ENCODE assay signal across 13 cellular contexts in the genomic region with DNA sequence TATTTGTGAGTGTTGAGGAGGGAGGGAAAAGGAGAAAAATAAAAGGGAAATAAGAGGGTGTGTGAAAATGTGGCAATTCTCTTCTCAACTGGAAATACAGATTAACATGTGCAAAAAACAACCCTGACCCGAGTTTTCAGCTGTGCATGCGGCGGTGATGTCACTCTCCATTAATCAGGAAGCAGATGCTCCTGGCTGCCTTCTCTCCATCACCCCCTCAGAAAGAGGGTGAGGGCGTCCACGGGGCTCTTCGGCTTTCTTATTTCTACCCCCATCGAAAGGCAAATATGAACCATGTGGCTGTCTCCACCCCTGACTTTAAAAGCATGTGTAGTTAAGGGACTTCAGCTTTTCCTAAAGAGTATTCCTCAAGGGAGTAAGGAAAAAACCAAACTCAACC.
DNase-seq lines count a peak whose midpoint lies in the region; ATAC-seq and TF ChIP-seq lines count a peak whose summit lies in the region.
"Had no signal": no experiment of that assay in that cellular context is flagged by ENCODE, and none has a peak within 500 bp of the region (broad histone marks: within the 10 kb centered on the region; RNA-seq: fewer than 3 reads in every experiment).

No MANE protein-coding gene starts in this region.

- TF ChIP-seq RAD21 in IMR-90 (IDR thresholded peaks at IDR 0.05; ENCODE audit: low read length) (no peak), neural cell (conservative IDR thresholded peaks at IDR 0.05) (no peak)

- no CpG with 5 or more reads among the region's 7 CpGs for WGBS in IMR-90 (ENCODE audit: extremely low coverage in 2 of 2, insufficient read length in 1 of 2), 2 experiments
- 18 to 37% (median 23%) methylated on average over 7 of the region's 7 CpGs for WGBS in adrenal gland, 4 donors
- WGBS in thyroid gland, 2 donors: 58 to 66% methylated on average over 7 of the region's 7 CpGs

- no peak overlapping the region for H2AFZ ChIP-seq in IMR-90 (replicated peaks; ENCODE audit: low read length, poor library complexity)
- no peak overlapping the region for H2AFZ ChIP-seq in neural cell (ENCODE audit: low read depth, low read length)

- H2AK9ac ChIP-seq in IMR-90 (replicated peaks; ENCODE audit: low read depth, low read length, poor library complexity): no peak overlapping the region

- H3K9ac ChIP-seq in IMR-90 (ENCODE audit: low read depth, low read length) (no peak overlapping the region), neural cell (ENCODE audit: low read length) (no peak overlapping the region)
- H3K9ac ChIP-seq: KMS-11 had no signal

- no peaks in the 10 kb centered on the region for H3K9me1 ChIP-seq in IMR-90 (ENCODE audit: insufficient read depth, low read length)

- no peak overlapping the region for H3K14ac ChIP-seq in IMR-90 (replicated peaks; ENCODE audit: low read depth, low read length)

- intact Hi-C loops in IMR-90 (cut with micrococcal nuclease) (no loop called here), adrenal gland (cut with DNase I) (no loop called here), thyroid gland (cut with DNase I) (no loop called here)

- no peaks in the 10 kb centered on the region for H3K36me3 ChIP-seq in IMR-90 (ENCODE audit: control insufficient read depth, insufficient read depth, low read length)
- no peaks in the 10 kb centered on the region for H3K36me3 ChIP-seq in adrenal gland (replicated peaks in 1 of 2)
- H3K36me3 ChIP-seq in neural cell (ENCODE audit: insufficient read depth, low read length): no peaks in the 10 kb centered on the region
- no peaks in the 10 kb centered on the region for H3K36me3 ChIP-seq in thyroid gland
- H3K36me3 ChIP-seq: suprapubic skin had no signal

- no peak overlapping the region for H3K23ac ChIP-seq in IMR-90 (ENCODE audit: low read depth, low read length)

- H3K9me3 ChIP-seq in IMR-90 (ENCODE audit: control insufficient read depth, insufficient read depth, low read length) (no peaks in the 10 kb centered on the region), adrenal gland (replicated peaks in 1 of 3) (no peaks in the 10 kb centered on the region), neural cell (ENCODE audit: low read length) (no peaks in the 10 kb centered on the region), thyroid gland (no peaks in the 10 kb centered on the region)
- H3K9me3 ChIP-seq: Caco-2, suprapubic skin had no signal

- peaks cover 5% of the 10 kb centered on the region for H3K27me3 Mint-ChIP-seq in osteocyte (ENCODE audit: unreplicated experiment)
- H3K27me3 Mint-ChIP-seq: activated B cell treated with CpG ODN at 0.5 μM for 24 hours had no signal

- no TSS peak for BruUV-seq in IMR-90 (replicated peaks; lab: Mats Ljungman, UMichigan)

- no peak overlapping the region for H2BK20ac ChIP-seq in IMR-90 (ENCODE audit: low read depth, low read length)

- no peak for TF ChIP-seq EP300 in neural cell (conservative IDR thresholded peaks at IDR 0.05; ENCODE audit: poor library complexity, severe bottlenecking)

- H3K4me1 Mint-ChIP-seq in osteocyte (ENCODE audit: unreplicated experiment): no peaks in the 10 kb centered on the region
- H3K4me1 Mint-ChIP-seq: activated B cell treated with CpG ODN at 0.5 μM for 24 hours, natural killer cell had no signal

- no peaks in the 10 kb centered on the region for H3F3A ChIP-seq in neural cell (ENCODE audit: insufficient read depth, low read length, poor library complexity, severe bottlenecking)

- H3K4me3 ChIP-seq in IMR-90 (ENCODE audit: insufficient read depth, low read depth, low read length): no peak overlapping the region
- no peak overlapping the region for H3K4me3 ChIP-seq in adrenal gland
- H3K4me3 ChIP-seq in neural cell (ENCODE audit: low read length): no peak overlapping the region
- H3K4me3 ChIP-seq in thyroid gland (replicated peaks in 1 of 3): no peak overlapping the region
- H3K4me3 ChIP-seq: SK-N-MC, suprapubic skin had no signal

- DNase-seq in IMR-90: peak; percentile 48
- DNase-seq in NCI-H2081 treated with DMSO at 0.1 percent for 48 hours (lab: John Stamatoyannopoulos, UW): peak; percentile 39
- DNase-seq in adrenal gland: peak; percentile 42 to 80 (median 59)
- no peak for DNase-seq in osteocyte (ENCODE audit: extremely low spot score, unreplicated experiment)
- no peak for DNase-seq in thyroid gland
- DNase-seq in Ammon's horn (ENCODE audit: low spot score): no peak
- DNase-seq: activated B cell treated with CpG ODN at 0.5 μM for 24 hours, Caco-2, natural killer cell had no signal

- dilution Hi-C loops in IMR-90 (cut with HindIII; ENCODE audit: low sequenced_read_pairs, unreplicated experiment): no loop called here

- no peak overlapping the region for H3K56ac ChIP-seq in IMR-90 (ENCODE audit: extremely low read depth, insufficient read depth, low read length)

- H3K27ac Mint-ChIP-seq in osteocyte (ENCODE audit: unreplicated experiment): no peak overlapping the region
- H3K27ac Mint-ChIP-seq: activated B cell treated with CpG ODN at 0.5 μM for 24 hours, natural killer cell had no signal

- in situ Hi-C loops in IMR-90 (cut with MboI; ENCODE audit: low sequenced_read_pairs): no loop called here

- no peak overlapping the region for H2BK15ac ChIP-seq in IMR-90 (ENCODE audit: low read depth, low read length)

- no peaks in the 10 kb centered on the region for H3K79me1 ChIP-seq in IMR-90 (ENCODE audit: low read depth in 1 of 2, low read length in 2 of 2)

- TF ChIP-seq POLR2A in IMR-90 (IDR thresholded peaks at IDR 0.05; ENCODE audit: low read depth, low read length) (no peak), adrenal gland (IDR thresholded peaks at IDR 0.05) (no peak), thyroid gland (IDR thresholded peaks at IDR 0.05) (no peak)

- no peak overlapping the region for H3K4ac ChIP-seq in IMR-90 (ENCODE audit: low read depth, low read length)

- CTCF ChIA-PET in IMR-90 (lab: Yijun Ruan, JAX): no interaction called here

- no peaks in the 10 kb centered on the region for H4K20me1 ChIP-seq in IMR-90 (ENCODE audit: insufficient read depth, low read length)
- H4K20me1 ChIP-seq in neural cell (ENCODE audit: insufficient read depth): no peaks in the 10 kb centered on the region

- H3K27me3 ChIP-seq in IMR-90 (ENCODE audit: control insufficient read depth, insufficient read depth, low read length): no peaks in the 10 kb centered on the region
- H3K27me3 ChIP-seq in adrenal gland: no peaks in the 10 kb centered on the region
- no peaks in the 10 kb centered on the region for H3K27me3 ChIP-seq in neural cell (ENCODE audit: insufficient read depth, low read depth, low read length)
- H3K27me3 ChIP-seq in thyroid gland: no peaks in the 10 kb centered on the region
- H3K27me3 ChIP-seq: suprapubic skin had no signal

- TF ChIP-seq CTCF in IMR-90 (conservative IDR thresholded peaks at IDR 0.05; ENCODE audit: low read depth, low read length): no peak
- TF ChIP-seq CTCF in adrenal gland (IDR thresholded peaks at IDR 0.05): no peak
- no peak for TF ChIP-seq CTCF in neural cell (IDR thresholded peaks at IDR 0.05; ENCODE audit: poor library complexity, severe bottlenecking)
- TF ChIP-seq CTCF in osteocyte (IDR thresholded peaks at IDR 0.05): no peak
- no peak for TF ChIP-seq CTCF in thyroid gland (IDR thresholded peaks at IDR 0.05)

- H4K5ac ChIP-seq in IMR-90 (ENCODE audit: low read depth, low read length): no peak overlapping the region

- no peak overlapping the region for H4K8ac ChIP-seq in IMR-90 (ENCODE audit: low read depth in 2 of 2, low read length in 2 of 2)

- H3K4me3 Mint-ChIP-seq in osteocyte (ENCODE audit: unreplicated experiment): no peak overlapping the region
- H3K4me3 Mint-ChIP-seq: activated B cell treated with CpG ODN at 0.5 μM for 24 hours, natural killer cell had no signal

- POLR2A ChIA-PET in IMR-90 (lab: Charles Lee; ENCODE audit: unreplicated experiment): no interaction called here

- H3K36me3 Mint-ChIP-seq in osteocyte (ENCODE audit: unreplicated experiment): peaks cover 2% of the 10 kb centered on the region
- H3K36me3 Mint-ChIP-seq: natural killer cell had no signal

- no peak overlapping the region for H2BK120ac ChIP-seq in IMR-90 (ENCODE audit: low read depth, low read length)

- no peaks in the 10 kb centered on the region for H3K9me3 Mint-ChIP-seq in osteocyte (ENCODE audit: unreplicated experiment)
- H3K9me3 Mint-ChIP-seq: activated B cell treated with CpG ODN at 0.5 μM for 24 hours, natural killer cell had no signal

- no peak overlapping the region for H3K27ac ChIP-seq in IMR-90 (ENCODE audit: insufficient read depth, low read length)
- H3K27ac ChIP-seq in adrenal gland: peak overlapping the region in 2 of 5 donors; percentile 20 to 26
- peak overlapping the region; percentile 29 for H3K27ac ChIP-seq in neural cell (ENCODE audit: low read length)
- H3K27ac ChIP-seq in thyroid gland: no peak overlapping the region
- H3K27ac ChIP-seq: KMS-11, SK-N-MC, suprapubic skin had no signal

- H3K4me2 ChIP-seq in IMR-90 (ENCODE audit: low read depth, low read length) (no peak overlapping the region), neural cell (ENCODE audit: low read length) (no peak overlapping the region)
- H3K4me2 ChIP-seq: KMS-11 had no signal

- no peak overlapping the region for H2BK5ac ChIP-seq in IMR-90 (ENCODE audit: low read depth, low read length, poor library complexity, severe bottlenecking)

- no peak overlapping the region for H2AK5ac ChIP-seq in IMR-90 (ENCODE audit: low read depth, low read length)

- peak; percentile 35 for ATAC-seq in IMR-90 (ENCODE audit: low read depth)
- ATAC-seq: natural killer cell had no signal

- H3K18ac ChIP-seq in IMR-90 (ENCODE audit: low read depth, low read length): no peak overlapping the region

- no peaks in the 10 kb centered on the region for H3K9me2 ChIP-seq in neural cell (ENCODE audit: insufficient read depth, low read length)

- H3K4me1 ChIP-seq in IMR-90 (ENCODE audit: control insufficient read depth, insufficient read depth, low read length): peaks cover 2% of the 10 kb centered on the region; the same call in 1 of the 2 replicates
- H3K4me1 ChIP-seq in adrenal gland (replicated peaks in 1 of 2): peaks cover 0 to 15% of the 10 kb centered on the region in 2 donors
- H3K4me1 ChIP-seq in thyroid gland: no peaks in the 10 kb centered on the region
- H3K4me1 ChIP-seq: Caco-2 had no signal

- H4K91ac ChIP-seq in IMR-90 (ENCODE audit: insufficient read depth, low read depth, low read length): no peak overlapping the region

- H3K79me2 ChIP-seq in neural cell (replicated peaks; ENCODE audit: insufficient read depth, low read length): no peaks in the 10 kb centered on the region

TF ChIP-seq in IMR-90, 13 proteins besides CTCF, POLR2A, EP300 and RAD21:
- no peak for TF ChIP-seq MAZ (IDR thresholded peaks at IDR 0.05; ENCODE audit: borderline replicate concordance, low read depth, low read length)
- no peak for TF ChIP-seq RCOR1 (IDR thresholded peaks at IDR 0.05; ENCODE audit: insufficient replicate concordance, low read length)
- no peak for TF ChIP-seq BHLHE40 (IDR thresholded peaks at IDR 0.05; ENCODE audit: low read depth, low read length)

TF ChIP-seq in neural cell, 6 proteins besides CTCF, POLR2A, EP300 and RAD21 (continues in another document):
- TF ChIP-seq TAF1 (IDR thresholded peaks at IDR 0.05; ENCODE audit: low read depth): no peak
- TF ChIP-seq POLR2AphosphoS5 (IDR thresholded peaks at IDR 0.05): no peak
- TF ChIP-seq MXI1 (conservative IDR thresholded peaks at IDR 0.05; ENCODE audit: poor library complexity, severe bottlenecking): no peak
- no peak for TF ChIP-seq SMC3 (conservative IDR thresholded peaks at IDR 0.05; ENCODE audit: poor library complexity)
- no peak for TF ChIP-seq EZH2 (IDR thresholded peaks at IDR 0.05; ENCODE audit: borderline replicate concordance, insufficient read depth, low read length, poor library complexity, severe bottlenecking)

Comparison
In these comparisons a context has a peak if more than half of its experiments do, and no peak if none do; other contexts are left out.
1. DNase-seq: peak in IMR-90 (single experiment), NCI-H2081 treated with DMSO at 0.1 percent for 48 hours (single experiment) and adrenal gland (7 of 7); none in osteocyte (single experiment), thyroid gland (0 of 2) and Ammon's horn (single experiment).